Comparison of ENCODE assay signal across 12 cellular contexts in the genomic region with DNA sequence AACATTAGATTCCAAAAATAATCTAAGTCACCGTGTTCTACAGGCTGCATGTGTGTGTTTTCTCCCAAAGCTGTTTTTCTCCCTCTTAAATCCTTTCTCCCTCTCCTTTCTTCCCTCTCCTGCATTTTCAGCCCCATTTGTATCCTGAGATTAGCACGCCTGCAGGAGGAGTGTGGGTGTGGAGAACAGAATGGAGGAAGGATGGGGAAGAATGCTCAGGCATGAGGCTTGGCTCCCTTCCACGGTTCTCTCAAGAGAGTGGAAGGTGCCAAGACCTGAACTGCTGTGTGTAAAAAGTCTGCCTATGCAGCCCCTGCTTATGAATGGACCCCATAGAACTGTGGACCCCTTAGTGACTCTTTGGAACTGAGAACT.
DNase-seq lines count a peak whose midpoint lies in the region; ATAC-seq and TF ChIP-seq lines count a peak whose summit lies in the region.
"Had no signal": no experiment of that assay in that cellular context is flagged by ENCODE, and none has a peak within 500 bp of the region (broad histone marks: within the 10 kb centered on the region; RNA-seq: fewer than 3 reads in every experiment).

No MANE protein-coding gene starts in this region.

- H3K9me3 Mint-ChIP-seq in MCF 10A (ENCODE audit: unreplicated experiment), result no peaks in the 10 kb centered on the region
- H3K9me3 Mint-ChIP-seq in stimulated activated naive CD8-positive, alpha-beta T cell treated with anti-CD3 and anti-CD28 coated beads, Interleukin-15, amount 100 ng/mL, for 72 hours, result peaks cover 0 to 6% of the 10 kb centered on the region in 2 donors
- H3K9me3 Mint-ChIP-seq: natural killer cell had no signal

- BruUV-seq in MCF 10A (replicated peaks; lab: Mats Ljungman, UMichigan), result no TSS peak

- H3K4me1 Mint-ChIP-seq in MCF 10A (ENCODE audit: insufficient read depth, unreplicated experiment), result peaks cover 10% of the 10 kb centered on the region
- no peaks in the 10 kb centered on the region for H3K4me1 Mint-ChIP-seq in stimulated activated naive CD8-positive, alpha-beta T cell treated with anti-CD3 and anti-CD28 coated beads, Interleukin-15, amount 100 ng/mL, for 72 hours
- H3K4me1 Mint-ChIP-seq: natural killer cell had no signal

- peaks cover 45% of the 10 kb centered on the region in 2 donors for H3K4me1 ChIP-seq in gastrocnemius medialis

- H3K9me3 ChIP-seq in gastrocnemius medialis, result no peaks in the 10 kb centered on the region

- H3K4me3 ChIP-seq in gastrocnemius medialis, result no peak overlapping the region
- H3K4me3 ChIP-seq: SK-N-MC had no signal

- ATAC-seq in gastrocnemius medialis, result peak in 1 of 2 donors; percentile 41
- ATAC-seq in stimulated activated naive CD8-positive, alpha-beta T cell treated with anti-CD3 and anti-CD28 coated beads, Interleukin-15, amount 100 ng/mL, for 72 hours, result no peak
- no peak for ATAC-seq in HG03095 (IDR thresholded peaks at IDR 0.05; ENCODE audit: unreplicated experiment)
- ATAC-seq: activated CD8-positive, alpha-beta T cell treated with anti-CD3 and anti-CD28 coated beads, Interleukin-2, amount 10 ng/mL, durations not matched to agents 7 days and 5 days had no signal

- H3K27me3 Mint-ChIP-seq in MCF 10A (ENCODE audit: insufficient read depth, unreplicated experiment), result peaks cover 34% of the 10 kb centered on the region
- peaks cover 3% of the 10 kb centered on the region for H3K27me3 Mint-ChIP-seq in stimulated activated naive CD8-positive, alpha-beta T cell treated with anti-CD3 and anti-CD28 coated beads, Interleukin-15, amount 100 ng/mL, for 72 hours

- no peaks in the 10 kb centered on the region for H3K36me3 ChIP-seq in gastrocnemius medialis

- H3K27ac Mint-ChIP-seq in MCF 10A (ENCODE audit: low read depth, unreplicated experiment), result no peak overlapping the region
- no peak overlapping the region for H3K27ac Mint-ChIP-seq in stimulated activated naive CD8-positive, alpha-beta T cell treated with anti-CD3 and anti-CD28 coated beads, Interleukin-15, amount 100 ng/mL, for 72 hours
- H3K27ac Mint-ChIP-seq: activated CD8-positive, alpha-beta T cell treated with anti-CD3 and anti-CD28 coated beads, Interleukin-2, amount 10 ng/mL, durations not matched to agents 7 days and 5 days; natural killer cell had no signal

- CTCF ChIA-PET in MCF 10A (lab: Yijun Ruan, JAX), result no interaction called here

- H3K27me3 ChIP-seq in gastrocnemius medialis, result no peaks in the 10 kb centered on the region

- DNase-seq in DMS79 treated with DMSO at 0.1 percent for 48 hours (lab: John Stamatoyannopoulos, UW) (peak; percentile 74), MCF 10A (ENCODE audit: unreplicated experiment) (peak; percentile 48), iris pigment epithelial cell (ENCODE audit: low read depth) (peak; percentile 18), gastrocnemius medialis (no peak), iPS-NIHi11 (ENCODE audit: low spot score) (no peak)
- no peak for DNase-seq in activated CD8-positive, alpha-beta memory T cell treated with anti-CD3 and anti-CD28 coated beads, Interleukin-2, amount 50 U/mL, for 48 hours
- DNase-seq in stimulated activated naive CD8-positive, alpha-beta T cell treated with anti-CD3 and anti-CD28 coated beads, Interleukin-15, amount 100 ng/mL, for 72 hours, result no peak
- DNase-seq: activated CD8-positive, alpha-beta T cell treated with anti-CD3 and anti-CD28 coated beads, Interleukin-2, amount 10 ng/mL, durations not matched to agents 7 days and 5 days; natural killer cell had no signal

- TF ChIP-seq CTCF in MCF 10A (IDR thresholded peaks at IDR 0.05; ENCODE audit: unreplicated experiment), result no peak
- no peak for TF ChIP-seq CTCF in gastrocnemius medialis (IDR thresholded peaks at IDR 0.05 in 4 of 5, conservative IDR thresholded peaks at IDR 0.05 in 1 of 5)

- peak overlapping the region; percentile 50 to 83 (median 79) for H3K27ac ChIP-seq in gastrocnemius medialis
- H3K27ac ChIP-seq: C4-2B, SK-N-MC had no signal

- in situ Hi-C loops in gastrocnemius medialis (cut with MboI; ENCODE audit: low sequenced_read_pairs in 4 of 4), result no loop called here

- H3K36me3 Mint-ChIP-seq in MCF 10A (ENCODE audit: insufficient read depth, unreplicated experiment), result no peaks in the 10 kb centered on the region
- H3K36me3 Mint-ChIP-seq: natural killer cell had no signal

- POLR2A ChIA-PET in MCF 10A (lab: Yijun Ruan, JAX), result interaction anchor here (0.7 kb wide), 1 partner anchor 10 kb away, joined by 3 read pairs; no protein-coding TSS in a partner anchor

- intact Hi-C loops in MCF 10A (cut with micrococcal nuclease) (no loop called here), gastrocnemius medialis (cut with DNase I; ENCODE audit: low total_unique reads) (loop anchor here (5.0 kb wide), 1 partner anchor 245 kb away; the partner anchor contains the start of gene KALRN)

- TF ChIP-seq POLR2A in gastrocnemius medialis (IDR thresholded peaks at IDR 0.05), result peak in 1 of 2 donors; percentile 11

- no peak overlapping the region for H3K4me3 Mint-ChIP-seq in MCF 10A (ENCODE audit: unreplicated experiment)
- no peak overlapping the region for H3K4me3 Mint-ChIP-seq in stimulated activated naive CD8-positive, alpha-beta T cell treated with anti-CD3 and anti-CD28 coated beads, Interleukin-15, amount 100 ng/mL, for 72 hours
- H3K4me3 Mint-ChIP-seq: activated CD8-positive, alpha-beta T cell treated with anti-CD3 and anti-CD28 coated beads, Interleukin-2, amount 10 ng/mL, durations not matched to agents 7 days and 5 days; natural killer cell had no signal

Comparison
In these comparisons a context has a peak if more than half of its experiments do, and no peak if none do; other contexts are left out.
1. DNase-seq: peak in DMS79 treated with DMSO at 0.1 percent for 48 hours (single experiment), MCF 10A (single experiment) and iris pigment epithelial cell (single experiment); none in gastrocnemius medialis (0 of 2), activated CD8-positive, alpha-beta memory T cell treated with anti-CD3 and anti-CD28 coated beads, Interleukin-2, amount 50 U/mL, for 48 hours (single experiment), stimulated activated naive CD8-positive, alpha-beta T cell treated with anti-CD3 and anti-CD28 coated beads, Interleukin-15, amount 100 ng/mL, for 72 hours (0 of 2) and iPS-NIHi11 (single experiment).